ENCODE assay signal across 2 cellular contexts in genomic region chr14:49583629-49584028, GRCh38.
TF ChIP-seq lines count a peak whose summit lies in the region.

No MANE protein-coding gene starts in this region.

TF ChIP-seq in IMR-90, 13 proteins besides CTCF, POLR2A, EP300 and RAD21:
- TF ChIP-seq CHD1 (IDR thresholded peaks at IDR 0.05; ENCODE audit: low read depth, low read length) (no peak), RCOR1 (IDR thresholded peaks at IDR 0.05; ENCODE audit: insufficient replicate concordance, low read length) (no peak), ELK1 (IDR thresholded peaks at IDR 0.05; ENCODE audit: borderline replicate concordance, low read depth, low read length) (no peak), RFX5 (IDR thresholded peaks at IDR 0.05; ENCODE audit: low read depth, low read length) (no peak), CEBPB (IDR thresholded peaks at IDR 0.05; ENCODE audit: low read depth, low read length) (no peak), MAFK (IDR thresholded peaks at IDR 0.05; ENCODE audit: low read depth, low read length) (no peak), SMC3 (IDR thresholded peaks at IDR 0.05; ENCODE audit: low read depth, low read length) (no peak), MXI1 (IDR thresholded peaks at IDR 0.05; ENCODE audit: borderline replicate concordance, low read depth, low read length) (no peak), FOS (IDR thresholded peaks at IDR 0.05; ENCODE audit: low read depth, low read length) (no peak)

TF ChIP-seq in K562, 482 proteins besides CTCF, POLR2A, EP300 and RAD21:
- TF ChIP-seq NR2C2 (CRISPR knock-in tag; IDR thresholded peaks at IDR 0.05) = no peak
- no peak for TF ChIP-seq NR2C2 (tag; IDR thresholded peaks at IDR 0.05)
- no peak for TF ChIP-seq NONO (IDR thresholded peaks at IDR 0.05; ENCODE audit: low read depth in 2 of 2, low read length in 1 of 2)
- no peak for TF ChIP-seq ZFP91 (CRISPR knock-in tag; IDR thresholded peaks at IDR 0.05)
- TF ChIP-seq ZBTB43 (CRISPR knock-in tag; IDR thresholded peaks at IDR 0.05) = no peak
- TF ChIP-seq CBFA2T3 (IDR thresholded peaks at IDR 0.05) = no peak
- TF ChIP-seq RNF2 (IDR thresholded peaks at IDR 0.05) = no peak
- TF ChIP-seq SRSF3 (IDR thresholded peaks at IDR 0.05; ENCODE audit: insufficient read depth, low read length) = no peak
- TF ChIP-seq PTBP1 (IDR thresholded peaks at IDR 0.05; ENCODE audit: low read depth, low read length) = no peak
- no peak for TF ChIP-seq ZNF398 (CRISPR knock-in tag; IDR thresholded peaks at IDR 0.05)
- TF ChIP-seq RFX7 (CRISPR knock-in tag; IDR thresholded peaks at IDR 0.05) = no peak
- no peak for TF ChIP-seq SNAPC5 (CRISPR knock-in tag; IDR thresholded peaks at IDR 0.05)
- TF ChIP-seq, protein P1, sequence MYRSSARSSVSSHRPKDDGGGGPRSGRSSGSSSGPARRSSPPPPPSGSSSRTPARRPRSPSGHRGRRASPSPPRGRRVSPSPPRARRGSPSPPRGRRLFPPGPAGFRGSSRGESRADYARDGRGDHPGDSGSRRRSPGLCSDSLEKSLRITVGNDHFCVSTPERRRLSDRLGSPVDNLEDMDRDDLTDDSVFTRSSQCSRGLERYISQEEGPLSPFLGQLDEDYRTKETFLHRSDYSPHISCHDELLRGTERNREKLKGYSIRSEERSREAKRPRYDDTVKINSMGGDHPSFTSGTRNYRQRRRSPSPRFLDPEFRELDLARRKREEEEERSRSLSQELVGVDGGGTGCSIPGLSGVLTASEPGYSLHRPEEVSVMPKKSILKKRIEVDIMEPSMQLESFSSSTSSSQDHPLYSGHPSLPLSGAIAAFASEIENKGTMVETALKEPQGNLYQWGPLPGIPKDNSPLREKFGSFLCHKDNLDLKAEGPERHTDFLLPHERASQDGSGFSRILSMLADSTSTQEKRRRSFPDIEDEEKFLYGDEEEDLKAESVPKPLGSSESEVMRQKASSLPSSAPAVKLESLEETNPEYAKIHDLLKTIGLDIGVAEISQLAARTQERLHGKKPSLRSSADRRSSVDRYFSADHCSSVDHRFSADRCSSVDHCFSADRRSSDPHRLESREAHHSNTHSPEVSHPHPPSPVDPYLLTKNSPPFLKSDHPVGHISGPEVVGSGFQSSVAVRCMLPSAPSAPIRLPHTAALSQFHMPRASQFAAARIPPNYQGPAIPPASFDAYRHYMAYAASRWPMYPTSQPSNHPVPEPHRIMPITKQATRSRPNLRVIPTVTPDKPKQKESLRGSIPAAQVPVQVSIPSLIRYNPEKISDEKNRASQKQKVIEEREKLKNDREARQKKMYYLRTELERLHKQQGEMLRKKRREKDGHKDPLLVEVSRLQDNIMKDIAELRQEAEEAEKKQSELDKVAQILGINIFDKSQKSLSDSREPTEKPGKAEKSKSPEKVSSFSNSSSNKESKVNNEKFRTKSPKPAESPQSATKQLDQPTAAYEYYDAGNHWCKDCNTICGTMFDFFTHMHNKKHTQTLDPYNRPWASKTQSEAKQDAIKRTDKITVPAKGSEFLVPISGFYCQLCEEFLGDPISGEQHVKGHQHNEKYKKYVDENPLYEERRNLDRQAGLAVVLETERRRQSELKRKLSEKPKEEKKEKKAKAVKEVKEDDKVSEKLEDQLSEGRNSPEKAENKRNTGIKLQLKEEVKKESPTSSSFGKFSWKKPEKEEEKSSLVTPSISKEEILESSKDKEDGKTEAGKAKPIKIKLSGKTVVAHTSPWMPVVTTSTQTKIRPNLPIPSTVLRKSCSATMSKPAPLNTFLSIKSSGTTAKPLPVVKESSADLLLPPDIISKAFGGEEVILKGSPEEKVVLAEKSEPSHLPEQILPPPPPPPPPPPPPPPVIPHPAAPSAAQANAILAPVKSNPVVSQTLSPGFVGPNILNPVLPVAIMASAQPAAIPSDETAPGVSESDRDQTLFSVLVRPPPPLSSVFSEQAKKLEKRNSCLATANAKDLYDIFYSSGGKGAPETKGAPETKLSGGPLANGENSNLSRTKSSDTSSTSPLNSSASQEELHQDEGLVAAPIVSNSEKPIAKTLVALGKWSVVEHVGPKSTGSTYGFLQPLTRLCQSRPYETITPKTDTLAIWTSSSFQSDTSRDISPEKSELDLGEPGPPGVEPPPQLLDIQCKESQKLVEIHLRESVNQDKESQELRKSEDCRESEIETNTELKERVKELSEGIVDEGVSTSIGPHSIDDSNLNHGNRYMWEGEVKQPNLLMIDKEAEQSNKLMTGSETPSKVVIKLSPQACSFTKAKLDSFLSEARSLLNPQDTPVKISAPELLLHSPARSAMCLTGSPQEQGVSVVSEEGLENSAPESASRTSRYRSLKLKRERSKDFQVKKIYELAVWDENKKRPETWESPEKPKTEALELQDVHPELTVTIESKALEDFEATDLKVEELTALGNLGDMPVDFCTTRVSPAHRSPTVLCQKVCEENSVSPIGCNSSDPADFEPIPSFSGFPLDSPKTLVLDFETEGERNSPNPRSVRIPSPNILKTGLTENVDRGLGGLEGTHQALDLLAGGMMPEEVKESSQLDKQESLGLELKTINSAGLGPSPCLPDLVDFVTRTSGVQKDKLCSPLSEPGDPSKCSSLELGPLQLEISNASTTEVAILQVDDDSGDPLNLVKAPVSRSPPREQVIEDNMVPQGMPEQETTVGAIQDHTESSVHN (IDR thresholded peaks at IDR 0.05; ENCODE audit: borderline replicate concordance in 1 of 2, low read depth in 1 of 2) = no peak
- no peak for TF ChIP-seq ETV5 (CRISPR knock-in tag; IDR thresholded peaks at IDR 0.05; ENCODE audit: low read depth)
- no peak for TF ChIP-seq NFE2L1 (tag; IDR thresholded peaks at IDR 0.05; ENCODE audit: borderline replicate concordance, low read depth)
